11 cellular contexts compared by ENCODE assay signal in genomic region chr14:104935026-104935650, GRCh38. TPM values are rescaled to one million over a fixed set of nuclear protein-coding genes. Genes with fewer than 3 reads are reported as not detected.
DNase-seq lines count a peak whose midpoint lies in the region; ATAC-seq and TF ChIP-seq lines count a peak whose summit lies in the region.
"Had no signal": no experiment of that assay in that cellular context is flagged by ENCODE, and none has a peak within 500 bp of the region (broad histone marks: within the 10 kb centered on the region; RNA-seq: fewer than 3 reads in every experiment).

No MANE protein-coding gene starts in this region.

- peak; percentile 2 for DNase-seq in AG08395 (ENCODE audit: low spot score)
- DNase-seq in Caco-2: no peak
- DNase-seq in WTC11 (ENCODE audit: low spot score): peak; percentile 6
- peak in 1 of 9 donors; percentile 1 for DNase-seq in naive thymus-derived CD4-positive, alpha-beta T cell
- no peak for DNase-seq in NCI-H2029 (lab: John Stamatoyannopoulos, UW)
- DNase-seq: right cardiac atrium had no signal

- H3K36me3 Mint-ChIP-seq in Caco-2 (ENCODE audit: insufficient read depth, unreplicated experiment) (no peaks in the 10 kb centered on the region), WTC11 (no peaks in the 10 kb centered on the region)
- H3K36me3 Mint-ChIP-seq in naive thymus-derived CD4-positive, alpha-beta T cell: peaks cover 0 to 4% (median 0%) of the 10 kb centered on the region in 5 donors

- H3K4me1 ChIP-seq in Caco-2: 0 out of 2 replicates have a peak, but pooled peaks cover 3% of the 10 kb centered on the region
- peaks cover 0 to 4% of the 10 kb centered on the region in 2 donors for H3K4me1 ChIP-seq in naive thymus-derived CD4-positive, alpha-beta T cell (ENCODE audit: control insufficient read depth in 2 of 2, insufficient read depth in 2 of 2, low read length in 2 of 2)

- H3K4me3 ChIP-seq in Caco-2 (ENCODE audit: low read depth, low read length): no peak overlapping the region
- no peak overlapping the region for H3K4me3 ChIP-seq in naive thymus-derived CD4-positive, alpha-beta T cell (ENCODE audit: low read length)

- TF ChIP-seq CTCF in Caco-2 (IDR thresholded peaks at IDR 0.05; ENCODE audit: insufficient read depth in 1 of 2, low read depth in 1 of 2, low read length in 1 of 2, severe bottlenecking in 1 of 2, unreplicated experiment in 1 of 2): no peak
- TF ChIP-seq CTCF in WTC11 (IDR thresholded peaks at IDR 0.05): no peak

- BruUV-seq in Caco-2 (replicated peaks; lab: Mats Ljungman, UMichigan): no TSS peak

- H3K4me1 Mint-ChIP-seq in Caco-2 (ENCODE audit: low read depth, unreplicated experiment) (no peaks in the 10 kb centered on the region), WTC11 (no peaks in the 10 kb centered on the region)
- peaks cover 4 to 11% (median 8%) of the 10 kb centered on the region in 7 donors for H3K4me1 Mint-ChIP-seq in naive thymus-derived CD4-positive, alpha-beta T cell

- no peak for ATAC-seq in WTC11
- ATAC-seq in naive thymus-derived CD4-positive, alpha-beta T cell: no peak
- ATAC-seq in HG03520 (IDR thresholded peaks at IDR 0.05; ENCODE audit: unreplicated experiment): no peak
- no peak for ATAC-seq in GM19023 (IDR thresholded peaks at IDR 0.05; ENCODE audit: unreplicated experiment)
- no peak for ATAC-seq in GM21367 (IDR thresholded peaks at IDR 0.05; ENCODE audit: unreplicated experiment)
- ATAC-seq: right cardiac atrium had no signal

- POLR2A ChIA-PET in Caco-2 (lab: Charles Lee): no interaction called here
- POLR2A ChIA-PET in WTC11 (lab: Charles Lee): no interaction called here
- POLR2A ChIA-PET in naive thymus-derived CD4-positive, alpha-beta T cell (lab: Charles Lee): interaction anchor here (0.5 kb wide), 1 partner anchor 118 kb away, joined by 3 read pairs; no protein-coding TSS in a partner anchor

- H3K27me3 ChIP-seq in Caco-2 (replicated peaks; ENCODE audit: control insufficient read depth, insufficient read depth, low read length): peaks cover 3% of the 10 kb centered on the region
- H3K27me3 ChIP-seq in naive thymus-derived CD4-positive, alpha-beta T cell (ENCODE audit: control insufficient read depth in 2 of 2, insufficient read depth in 2 of 2, low read length in 2 of 2): no peaks in the 10 kb centered on the region

- CTCF ChIA-PET in Caco-2 (lab: Charles Lee) (interaction anchor here (1.0 kb wide), 1 partner anchor 37 kb away, joined by 3 read pairs; no protein-coding TSS in a partner anchor), WTC11 (lab: Charles Lee) (interaction anchor here (1.0 to 3.0 kb wide), 4 partner anchors 40 to 110 kb away, joined by 3 to 12 read pairs (median 6); partner anchors contain the start of gene CDCA4)
- CTCF ChIA-PET in naive thymus-derived CD4-positive, alpha-beta T cell (lab: Charles Lee): no interaction called here

- no peak overlapping the region for H3K27ac Mint-ChIP-seq in Caco-2 (ENCODE audit: unreplicated experiment)
- H3K27ac Mint-ChIP-seq in WTC11: no peak overlapping the region
- peak overlapping the region in 2 of 9 donors; percentile 61 to 72 for H3K27ac Mint-ChIP-seq in naive thymus-derived CD4-positive, alpha-beta T cell

- H3K9me3 ChIP-seq in Caco-2: no peaks in the 10 kb centered on the region
- H3K9me3 ChIP-seq in naive thymus-derived CD4-positive, alpha-beta T cell (ENCODE audit: control insufficient read depth in 2 of 3, low read length in 3 of 3): no peaks in the 10 kb centered on the region

- H3K4me3 Mint-ChIP-seq in Caco-2 (ENCODE audit: unreplicated experiment): peak overlapping the region; percentile 50
- H3K4me3 Mint-ChIP-seq in WTC11: peak overlapping the region; percentile 59
- peak overlapping the region in 9 of 10 donors; percentile 29 to 89 (median 80) for H3K4me3 Mint-ChIP-seq in naive thymus-derived CD4-positive, alpha-beta T cell

- H3K27me3 Mint-ChIP-seq in Caco-2 (ENCODE audit: insufficient read depth, unreplicated experiment) (peaks cover 11% of the 10 kb centered on the region), WTC11 (ENCODE audit: low read depth) (peaks cover 89% of the 10 kb centered on the region)
- H3K27me3 Mint-ChIP-seq in naive thymus-derived CD4-positive, alpha-beta T cell: peaks cover 0 to 34% (median 2%) of the 10 kb centered on the region in 5 donors

- H3K27ac ChIP-seq in naive thymus-derived CD4-positive, alpha-beta T cell (ENCODE audit: low read depth, low read length): no peak overlapping the region
- H3K27ac ChIP-seq: dorsolateral prefrontal cortex had no signal

- H3K36me3 ChIP-seq in Caco-2 (ENCODE audit: control insufficient read depth, insufficient read depth, low read length): no peaks in the 10 kb centered on the region
- no peaks in the 10 kb centered on the region for H3K36me3 ChIP-seq in naive thymus-derived CD4-positive, alpha-beta T cell (ENCODE audit: control insufficient read depth in 2 of 3, insufficient read depth in 3 of 3, low read length in 3 of 3)

- H3K9me3 Mint-ChIP-seq in Caco-2 (ENCODE audit: unreplicated experiment) (no peaks in the 10 kb centered on the region), WTC11 (no peaks in the 10 kb centered on the region)
- no peaks in the 10 kb centered on the region for H3K9me3 Mint-ChIP-seq in naive thymus-derived CD4-positive, alpha-beta T cell

- intact Hi-C loops in Caco-2 (cut with micrococcal nuclease; ENCODE audit: unreplicated experiment): no loop called here
- intact Hi-C loops in naive thymus-derived CD4-positive, alpha-beta T cell (cut with micrococcal nuclease): no loop called here

TF ChIP-seq in WTC11, 78 proteins besides CTCF, POLR2A, EP300 and RAD21 (continues in another document):
- TF ChIP-seq FOXP1 (CRISPR knock-in tag; IDR thresholded peaks at IDR 0.05; ENCODE audit: borderline replicate concordance) (no peak), ZNF138 (CRISPR knock-in tag; conservative IDR thresholded peaks at IDR 0.05) (no peak), ZNF232 (CRISPR knock-in tag; IDR thresholded peaks at IDR 0.05) (no peak), ZNF281 (CRISPR knock-in tag; IDR thresholded peaks at IDR 0.05) (no peak), IRF2 (CRISPR knock-in tag; IDR thresholded peaks at IDR 0.05; ENCODE audit: borderline replicate concordance, low read depth) (no peak), ZNF317 (CRISPR knock-in tag; IDR thresholded peaks at IDR 0.05; ENCODE audit: borderline replicate concordance, low read depth) (no peak), E2F1 (CRISPR knock-in tag; IDR thresholded peaks at IDR 0.05) (no peak)

RNA-seq across cellular contexts. Expression of gene PLD4, which starts 10.5 kb away (rescaled TPM):
- total RNA-seq in Caco-2 (2022): not detected in 2 replicates
- 0.07 to 0.21 TPM (median 0.11 TPM) in 3 replicates for total RNA-seq in WTC11 (2021)
- total RNA-seq in naive thymus-derived CD4-positive, alpha-beta T cell: 10 to 100 TPM in 1 of 5 experiments, 1 to 10 TPM in 2, under 1 TPM in 2; 0.10 to 32.0 (median 1.2) TPM
- under 1 TPM in 1 of 2 donors, not detected in 1; 0.35 TPM for polyA plus RNA-seq in naive thymus-derived CD4-positive, alpha-beta T cell
- total RNA-seq: fibroblast of villous mesenchyme had no signal

RNA-seq across cellular contexts. Expression of gene AHNAK2, which starts 43.0 kb away (rescaled TPM):
- 0.77 and 0.81 TPM in 2 replicates for total RNA-seq in Caco-2 (2022)
- total RNA-seq in WTC11 (2021): 3.3 to 3.5 TPM (median 3.4 TPM) in 3 replicates
- total RNA-seq in naive thymus-derived CD4-positive, alpha-beta T cell: under 1 TPM in 1 of 5 experiments, not detected in 4; 0.02 TPM
- polyA plus RNA-seq in naive thymus-derived CD4-positive, alpha-beta T cell: not detected

RNA-seq across cellular contexts. Expression of gene CLBA1, which starts 50.5 kb away (rescaled TPM):
- total RNA-seq in Caco-2 (2022) (3.0 and 3.2 TPM in 2 replicates), WTC11 (2021) (2.6 to 3.8 TPM (median 2.8 TPM) in 3 replicates)
- 1 to 10 TPM in 4 of 5 experiments, under 1 TPM in 1; 0.51 to 2.1 (median 1.3) TPM for total RNA-seq in naive thymus-derived CD4-positive, alpha-beta T cell
- polyA plus RNA-seq in naive thymus-derived CD4-positive, alpha-beta T cell: under 1 TPM; 0.26 to 0.72 TPM

Comparison
In these comparisons a context has a peak if more than half of its experiments do, and no peak if none do; other contexts are left out.
1. DNase-seq: peak in AG08395 (single experiment) and WTC11 (single experiment); none in Caco-2 (0 of 2) and NCI-H2029 (single experiment).
2. Peak in every context shown above with its lines, with median percentiles within 50 percentile points of each other: H3K4me3 Mint-ChIP-seq.